ENCODE assay signal across 9 cellular contexts in genomic region chr9:27367175-27367798, GRCh38.
A peak's percentile ranks its signal among the peaks of the same experiment; 100 is the strongest.
DNase-seq lines count a peak whose midpoint lies in the region; ATAC-seq, FAIRE-seq and TF ChIP-seq lines count a peak whose summit lies in the region.
"Had no signal": no experiment of that assay in that cellular context is flagged by ENCODE, and none has a peak within 500 bp of the region (broad histone marks: within the 10 kb centered on the region; RNA-seq: fewer than 3 reads in every experiment).

No MANE protein-coding gene starts in this region.

- no peaks in the 10 kb centered on the region for H3K36me3 Mint-ChIP-seq in activated naive CD4-positive, alpha-beta T cell treated with anti-CD3 and anti-CD28 coated beads, Interleukin-2, amount 50 U/mL, for 72 hours

- H3K9me3 ChIP-seq in BLaER1 (peaks cover 8% of the 10 kb centered on the region; the same call in 1 of the 2 replicates), osteoblast (ENCODE audit: low read depth, low read length) (no peaks in the 10 kb centered on the region)
- H3K9me3 ChIP-seq: tibial artery had no signal

- peak; percentile 71 for ATAC-seq in HG03039 (IDR thresholded peaks at IDR 0.05; ENCODE audit: unreplicated experiment)
- peak; percentile 58 to 59 for ATAC-seq in activated naive CD4-positive, alpha-beta T cell treated with anti-CD3 and anti-CD28 coated beads, Interleukin-2, amount 50 U/mL, for 72 hours

- H3K4me1 ChIP-seq in BLaER1: peaks cover 50% of the 10 kb centered on the region
- no peaks in the 10 kb centered on the region for H3K4me1 ChIP-seq in osteoblast (ENCODE audit: insufficient read depth, low read length)

- H4K20me1 ChIP-seq in BLaER1 (0 out of 2 replicates have a peak, but pooled peaks cover 8% of the 10 kb centered on the region), osteoblast (ENCODE audit: insufficient read depth, low read length) (no peaks in the 10 kb centered on the region)

- H3K9me3 Mint-ChIP-seq in activated naive CD4-positive, alpha-beta T cell treated with anti-CD3 and anti-CD28 coated beads, Interleukin-2, amount 50 U/mL, for 72 hours: no peaks in the 10 kb centered on the region

- peak overlapping the region; percentile 85 to 94 for H3K27ac Mint-ChIP-seq in activated naive CD4-positive, alpha-beta T cell treated with anti-CD3 and anti-CD28 coated beads, Interleukin-2, amount 50 U/mL, for 72 hours

- DNase-seq in GM19240 (ENCODE audit: insufficient read length, low spot score) (peak; percentile 32), HTR-8/SVneo (ENCODE audit: insufficient read length, low spot score) (no peak), NCI-H82 (lab: John Stamatoyannopoulos, UW) (no peak), cerebellar cortex (ENCODE audit: low spot score) (no peak), osteoblast (ENCODE audit: insufficient read length, low spot score, missing footprints) (no peak)
- DNase-seq in activated naive CD4-positive, alpha-beta T cell treated with anti-CD3 and anti-CD28 coated beads, Interleukin-2, amount 50 U/mL, for 72 hours (ENCODE audit: low spot score in 2 of 2): peak in 1 of 2 donors; percentile 14
- DNase-seq: tibial artery had no signal

- peak overlapping the region; percentile 4; the same call in 1 of the 2 replicates for H3K27ac ChIP-seq in BLaER1
- H3K27ac ChIP-seq in osteoblast (ENCODE audit: low read depth, low read length): no peak overlapping the region
- H3K27ac ChIP-seq: tibial artery had no signal

- H3K27me3 ChIP-seq in BLaER1 (no peaks in the 10 kb centered on the region), osteoblast (ENCODE audit: insufficient read depth, low read length) (no peaks in the 10 kb centered on the region)
- H3K27me3 ChIP-seq: tibial artery had no signal

- peak overlapping the region; percentile 79 for H3K4me2 ChIP-seq in BLaER1
- no peak overlapping the region for H3K4me2 ChIP-seq in osteoblast (ENCODE audit: insufficient read depth, low read length)

- no peak for FAIRE-seq in HTR-8/SVneo (lab: Jason Lieb, UNC)

- H3K4me3 ChIP-seq in BLaER1 (no peak overlapping the region), osteoblast (ENCODE audit: insufficient read depth, low read length) (no peak overlapping the region)
- H3K4me3 ChIP-seq: tibial artery had no signal

- no peak overlapping the region for H2AFZ ChIP-seq in osteoblast (ENCODE audit: low read length)

- H3K36me3 ChIP-seq in BLaER1 (no peaks in the 10 kb centered on the region), osteoblast (ENCODE audit: insufficient read depth, low read length) (no peaks in the 10 kb centered on the region)
- H3K36me3 ChIP-seq: tibial artery had no signal

- peak overlapping the region; percentile 30; the same call in 1 of the 2 replicates for H3K9ac ChIP-seq in BLaER1

- TF ChIP-seq CTCF in osteoblast (IDR thresholded peaks at IDR 0.05; ENCODE audit: extremely low read depth, low read depth, low read length): no peak

- H3K79me2 ChIP-seq in osteoblast (ENCODE audit: insufficient read depth, low read length): no peaks in the 10 kb centered on the region
